ENCODE assay signal across 5 cellular contexts in genomic region chr16:55814174-55814573, GRCh38. TPM values are rescaled to one million over a fixed set of nuclear protein-coding genes. Genes with fewer than 3 reads are reported as not detected.
"Had no signal": no experiment of that assay in that cellular context is flagged by ENCODE, and none has a peak within 500 bp of the region (broad histone marks: within the 10 kb centered on the region; RNA-seq: fewer than 3 reads in every experiment).

No MANE protein-coding gene starts in this region.

RNA-seq across cellular contexts. Expression of gene CES1, which starts 18.7 kb away (rescaled TPM):
- total RNA-seq: LHCN-M2, MCF 10A, OCI-LY7, RPMI7951, SJCRH30 had no signal
